Comparison of ENCODE assay signal across 33 cellular contexts in genomic region chr3:63847718-63848450, GRCh38. TPM values are rescaled to one million over a fixed set of nuclear protein-coding genes. Genes with fewer than 3 reads are reported as not detected.
DNase-seq lines count a peak whose midpoint lies in the region; ATAC-seq, FAIRE-seq and TF ChIP-seq lines count a peak whose summit lies in the region.
"Had no signal": no experiment of that assay in that cellular context is flagged by ENCODE, and none has a peak within 500 bp of the region (broad histone marks: within the 10 kb centered on the region; RNA-seq: fewer than 3 reads in every experiment).

No MANE protein-coding gene starts in this region.

- intact Hi-C loops in Caco-2 (cut with micrococcal nuclease; ENCODE audit: unreplicated experiment): no loop called here

- H3K9me3 ChIP-seq in Caco-2: no peaks in the 10 kb centered on the region
- H3K9me3 ChIP-seq: gastroesophageal sphincter had no signal

- DNase-seq in Caco-2: peak; percentile 49 to 54
- DNase-seq in HT-29 (ENCODE audit: low spot score): peak; percentile 33
- peak; percentile 42 for DNase-seq in bronchial epithelial cell (ENCODE audit: low read depth)
- peak; percentile 49 for DNase-seq in left kidney (ENCODE audit: low read depth, low spot score)
- DNase-seq in dedifferentiated amniotic fluid mesenchymal stem cell (ENCODE audit: extremely low spot score): no peak
- DNase-seq in amniotic stem cell (lab: John Stamatoyannopoulos, UW): no peak
- no peak for DNase-seq in activated naive CD4-positive, alpha-beta T cell treated with anti-CD3 and anti-CD28 coated beads, Interleukin-2, amount 50 U/mL, for 72 hours (ENCODE audit: low spot score in 2 of 2)
- no peak for DNase-seq in glomerular visceral epithelial cell (ENCODE audit: extremely low spot score)
- DNase-seq: activated CD4-positive, alpha-beta T cell treated with anti-CD3 and anti-CD28 coated beads for 1 hour; activated CD8-positive, alpha-beta T cell treated with anti-CD3 and anti-CD28 coated beads for 36 hours; activated effector memory CD4-positive, alpha-beta T cell treated with Interleukin-2 at 50 U/mL for 16 hours; activated naive CD8-positive, alpha-beta T cell treated with anti-CD3 and anti-CD28 coated beads, Interleukin-2, amount 10 ng/mL, durations not matched to agents 7 days and 5 days; DMS79 treated with DMSO at 0.1 percent for 48 hours; GM23248; hypothalamus; NCI-H1105 treated with DMSO at 0.1 percent for 48 hours; NCI-H1930; right cardiac atrium; stimulated activated CD4-positive, alpha-beta T cell treated with anti-CD3 and anti-CD28 coated beads, Interleukin-2, amount 100 ng/mL, for 48 hours; substantia nigra; T-helper 2 cell had no signal

- POLR2A ChIA-PET in Caco-2 (lab: Charles Lee): no interaction called here

- no peaks in the 10 kb centered on the region for H3K36me3 Mint-ChIP-seq in Caco-2 (ENCODE audit: insufficient read depth, unreplicated experiment)
- H3K36me3 Mint-ChIP-seq in activated naive CD4-positive, alpha-beta T cell treated with anti-CD3 and anti-CD28 coated beads, Interleukin-2, amount 50 U/mL, for 72 hours: peaks cover 4 to 6% of the 10 kb centered on the region in 2 donors

- no peaks in the 10 kb centered on the region for H3K36me3 ChIP-seq in Caco-2 (ENCODE audit: control insufficient read depth, insufficient read depth, low read length)
- peaks cover 1% of the 10 kb centered on the region for H3K36me3 ChIP-seq in bronchial epithelial cell (ENCODE audit: control insufficient read depth, insufficient read depth, low read length)
- H3K36me3 ChIP-seq: gastroesophageal sphincter had no signal

- FAIRE-seq in bronchial epithelial cell (lab: Jason Lieb, UNC): no peak
- FAIRE-seq: astrocyte, GM18507 had no signal

- BruUV-seq in Caco-2 (replicated peaks; lab: Mats Ljungman, UMichigan): TSS peak; percentile 2

- H3K27me3 ChIP-seq in Caco-2 (replicated peaks; ENCODE audit: control insufficient read depth, insufficient read depth, low read length) (no peaks in the 10 kb centered on the region), bronchial epithelial cell (ENCODE audit: control insufficient read depth, insufficient read depth, low read length) (no peaks in the 10 kb centered on the region)
- H3K27me3 ChIP-seq: BLaER1, gastroesophageal sphincter had no signal

- peaks cover 35% of the 10 kb centered on the region for H3K4me1 ChIP-seq in Caco-2
- H3K4me1 ChIP-seq: BLaER1, gastroesophageal sphincter had no signal

- H3K27ac Mint-ChIP-seq in Caco-2 (ENCODE audit: unreplicated experiment): peak overlapping the region; percentile 65
- no peak overlapping the region for H3K27ac Mint-ChIP-seq in activated naive CD4-positive, alpha-beta T cell treated with anti-CD3 and anti-CD28 coated beads, Interleukin-2, amount 50 U/mL, for 72 hours
- H3K27ac Mint-ChIP-seq: activated CD8-positive, alpha-beta T cell treated with anti-CD3 and anti-CD28 coated beads for 36 hours; activated naive CD8-positive, alpha-beta T cell treated with anti-CD3 and anti-CD28 coated beads, Interleukin-2, amount 10 ng/mL, durations not matched to agents 7 days and 5 days had no signal

- peaks cover 9% of the 10 kb centered on the region for H3K4me1 Mint-ChIP-seq in Caco-2 (ENCODE audit: low read depth, unreplicated experiment)

- H3K4me3 ChIP-seq in Caco-2 (ENCODE audit: low read depth, low read length): no peak overlapping the region
- no peak overlapping the region for H3K4me3 ChIP-seq in bronchial epithelial cell (ENCODE audit: low read depth, low read length)
- H3K4me3 ChIP-seq: BLaER1, gastroesophageal sphincter, GM23248, lung, SK-N-MC had no signal

- H3K4me3 Mint-ChIP-seq in Caco-2 (ENCODE audit: unreplicated experiment): no peak overlapping the region
- H3K4me3 Mint-ChIP-seq: activated CD8-positive, alpha-beta T cell treated with anti-CD3 and anti-CD28 coated beads for 36 hours; activated naive CD8-positive, alpha-beta T cell treated with anti-CD3 and anti-CD28 coated beads, Interleukin-2, amount 10 ng/mL, durations not matched to agents 7 days and 5 days; central memory CD8-positive, alpha-beta T cell; neural crest cell had no signal

- CTCF ChIA-PET in Caco-2 (lab: Charles Lee): no interaction called here

- ATAC-seq in activated naive CD4-positive, alpha-beta T cell treated with anti-CD3 and anti-CD28 coated beads, Interleukin-2, amount 50 U/mL, for 72 hours: no peak
- ATAC-seq: activated CD8-positive, alpha-beta T cell treated with anti-CD3 and anti-CD28 coated beads for 36 hours; gastroesophageal sphincter; right cardiac atrium had no signal

- no peak for TF ChIP-seq CTCF in Caco-2 (IDR thresholded peaks at IDR 0.05; ENCODE audit: insufficient read depth in 1 of 2, low read depth in 1 of 2, low read length in 1 of 2, severe bottlenecking in 1 of 2, unreplicated experiment in 1 of 2)
- no peak for TF ChIP-seq CTCF in bronchial epithelial cell (IDR thresholded peaks at IDR 0.05; ENCODE audit: insufficient read depth, low read length, severe bottlenecking)

- no peaks in the 10 kb centered on the region for H3K27me3 Mint-ChIP-seq in Caco-2 (ENCODE audit: insufficient read depth, unreplicated experiment)
- H3K27me3 Mint-ChIP-seq: activated CD8-positive, alpha-beta T cell treated with anti-CD3 and anti-CD28 coated beads for 36 hours; activated naive CD8-positive, alpha-beta T cell treated with anti-CD3 and anti-CD28 coated beads, Interleukin-2, amount 10 ng/mL, durations not matched to agents 7 days and 5 days; central memory CD8-positive, alpha-beta T cell had no signal

- no peaks in the 10 kb centered on the region for H3K9me3 Mint-ChIP-seq in Caco-2 (ENCODE audit: unreplicated experiment)
- no peaks in the 10 kb centered on the region for H3K9me3 Mint-ChIP-seq in activated naive CD4-positive, alpha-beta T cell treated with anti-CD3 and anti-CD28 coated beads, Interleukin-2, amount 50 U/mL, for 72 hours
- H3K9me3 Mint-ChIP-seq: activated naive CD8-positive, alpha-beta T cell treated with anti-CD3 and anti-CD28 coated beads, Interleukin-2, amount 10 ng/mL, durations not matched to agents 7 days and 5 days; central memory CD8-positive, alpha-beta T cell; neural crest cell had no signal

RNA-seq across cellular contexts. Expression of gene THOC7, which starts 15.7 kb away (rescaled TPM):
- total RNA-seq in Caco-2 (2022): 68.4 and 78.3 TPM in 2 replicates
- 25.6 and 26.1 TPM in 2 replicates for total RNA-seq in HT-29 (2014; rRNA removed; shearing (Covaris generic))
- total RNA-seq in bronchial epithelial cell: 30.0 and 38.8 TPM in 2 replicates
- 10 to 100 TPM; 15.6 to 89.2 TPM for total RNA-seq in activated naive CD4-positive, alpha-beta T cell treated with anti-CD3 and anti-CD28 coated beads, Interleukin-2, amount 50 U/mL, for 72 hours

RNA-seq across cellular contexts. Expression of gene ATXN7, which starts 15.8 kb away (rescaled TPM):
- total RNA-seq in Caco-2 (2022) (22.5 and 22.8 TPM in 2 replicates), bronchial epithelial cell (8.7 and 9.5 TPM in 2 replicates)
- 3.0 and 6.3 TPM in 2 replicates for total RNA-seq in HT-29 (2014; rRNA removed; shearing (Covaris generic))
- 10 to 100 TPM; 28.6 to 54.9 TPM for total RNA-seq in activated naive CD4-positive, alpha-beta T cell treated with anti-CD3 and anti-CD28 coated beads, Interleukin-2, amount 50 U/mL, for 72 hours

RNA-seq across cellular contexts. Expression of gene C3orf49, which starts 28.8 kb away (rescaled TPM):
- total RNA-seq in Caco-2 (2022) (not detected in 2 replicates), bronchial epithelial cell (not detected in 2 replicates)
- not detected in 2 replicates for total RNA-seq in HT-29 (2014; rRNA removed; shearing (Covaris generic))
- not detected for total RNA-seq in activated naive CD4-positive, alpha-beta T cell treated with anti-CD3 and anti-CD28 coated beads, Interleukin-2, amount 50 U/mL, for 72 hours
- total RNA-seq: activated CD8-positive, alpha-beta T cell treated with anti-CD3 and anti-CD28 coated beads for 36 hours; activated naive CD8-positive, alpha-beta T cell treated with anti-CD3 and anti-CD28 coated beads, Interleukin-2, amount 10 ng/mL, durations not matched to agents 7 days and 5 days; astrocyte; dermis microvascular lymphatic vessel endothelial cell; fibroblast of lung; gastroesophageal sphincter; GM23248; kidney epithelial cell; lung; neural crest cell; right cardiac atrium; urinary bladder had no signal

Comparison
In these comparisons a context has a peak if more than half of its experiments do, and no peak if none do; other contexts are left out.
1. DNase-seq: peak in Caco-2 (2 of 2), HT-29 (single experiment), bronchial epithelial cell (single experiment) and left kidney (single experiment); none in dedifferentiated amniotic fluid mesenchymal stem cell (single experiment), amniotic stem cell (single experiment), activated naive CD4-positive, alpha-beta T cell treated with anti-CD3 and anti-CD28 coated beads, Interleukin-2, amount 50 U/mL, for 72 hours (0 of 2) and glomerular visceral epithelial cell (single experiment).